Comparison of ENCODE assay signal across 8 cellular contexts in the genomic region with DNA sequence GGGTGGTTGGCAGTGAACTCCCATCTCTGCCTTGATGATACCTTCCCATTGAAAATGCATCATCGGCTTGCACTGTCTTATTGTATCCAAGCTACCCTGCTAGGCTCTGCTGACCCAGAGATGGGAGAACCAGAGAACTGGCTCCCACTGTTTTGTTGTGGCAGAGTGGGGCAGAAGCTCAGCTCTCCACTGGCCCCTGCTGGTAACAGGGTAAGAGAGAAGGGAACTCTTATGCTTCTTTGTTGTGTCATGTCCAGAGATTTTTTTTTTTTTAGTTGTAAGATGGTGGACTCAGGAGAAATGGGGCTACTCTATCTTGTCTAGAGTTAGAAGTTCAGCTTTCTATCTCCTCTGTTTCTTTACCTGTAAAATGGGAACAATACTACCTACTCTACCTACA.
A peak's percentile ranks its signal among the peaks of the same experiment; 100 is the strongest.
DNase-seq lines count a peak whose midpoint lies in the region; ATAC-seq and TF ChIP-seq lines count a peak whose summit lies in the region.

No MANE protein-coding gene starts in this region.

- no peak overlapping the region for H3K27ac ChIP-seq in IMR-90 (ENCODE audit: insufficient read depth, low read length)

- no CpG with 5 or more reads among the region's 1 CpG for WGBS in IMR-90 (ENCODE audit: extremely low coverage in 2 of 2, insufficient read length in 1 of 2), 2 experiments

- H3K23ac ChIP-seq in IMR-90 (ENCODE audit: low read depth, low read length) = no peak overlapping the region

- ATAC-seq in IMR-90 (ENCODE audit: low read depth) (peak; percentile 89), HG03039 (IDR thresholded peaks at IDR 0.05; ENCODE audit: unreplicated experiment) (no peak), HG02938 (IDR thresholded peaks at IDR 0.05; ENCODE audit: unreplicated experiment) (no peak), HG03280 (IDR thresholded peaks at IDR 0.05; ENCODE audit: unreplicated experiment) (no peak)

- CTCF ChIA-PET in IMR-90 (lab: Yijun Ruan, JAX) = no interaction called here

- H4K8ac ChIP-seq in IMR-90 (ENCODE audit: low read depth in 2 of 2, low read length in 2 of 2) = no peak overlapping the region

- H2BK5ac ChIP-seq in IMR-90 (ENCODE audit: low read depth, low read length, poor library complexity, severe bottlenecking) = no peak overlapping the region

- H3K4me3 ChIP-seq in IMR-90 (ENCODE audit: insufficient read depth, low read depth, low read length) (no peak overlapping the region), MG63 (no peak overlapping the region)

- no peak overlapping the region for H3K4ac ChIP-seq in IMR-90 (ENCODE audit: low read depth, low read length)

- DNase-seq in DMS53 (lab: John Stamatoyannopoulos, UW) = peak; percentile 47
- peak; percentile 62 for DNase-seq in IMR-90
- peak; percentile 73 for DNase-seq in amniotic epithelial cell (ENCODE audit: low read depth)
- peak; percentile 57 to 62 for DNase-seq in lung microvascular endothelial cell (ENCODE audit: low read depth in 2 of 2)
- no peak for DNase-seq in MG63

- no peak for TF ChIP-seq POLR2A in IMR-90 (IDR thresholded peaks at IDR 0.05; ENCODE audit: low read depth, low read length)

- no peak overlapping the region for H3K4me2 ChIP-seq in IMR-90 (ENCODE audit: low read depth, low read length)

- H2BK120ac ChIP-seq in IMR-90 (ENCODE audit: low read depth, low read length) = no peak overlapping the region

- H4K20me1 ChIP-seq in IMR-90 (ENCODE audit: insufficient read depth, low read length) = no peaks in the 10 kb centered on the region

- no peaks in the 10 kb centered on the region for H3K9me1 ChIP-seq in IMR-90 (ENCODE audit: insufficient read depth, low read length)

- H2BK20ac ChIP-seq in IMR-90 (ENCODE audit: low read depth, low read length) = no peak overlapping the region

- H3K18ac ChIP-seq in IMR-90 (ENCODE audit: low read depth, low read length) = no peak overlapping the region

- dilution Hi-C loops in IMR-90 (cut with HindIII; ENCODE audit: low sequenced_read_pairs, unreplicated experiment) = no loop called here

- H3K9me3 ChIP-seq in IMR-90 (ENCODE audit: control insufficient read depth, insufficient read depth, low read length) = no peaks in the 10 kb centered on the region
- H3K9me3 ChIP-seq in MG63 = no peaks in the 10 kb centered on the region

- H3K36me3 ChIP-seq in IMR-90 (ENCODE audit: control insufficient read depth, insufficient read depth, low read length) = no peaks in the 10 kb centered on the region
- H3K36me3 ChIP-seq in MG63 = no peaks in the 10 kb centered on the region

- H4K91ac ChIP-seq in IMR-90 (ENCODE audit: insufficient read depth, low read depth, low read length) = no peak overlapping the region

- H3K27me3 ChIP-seq in IMR-90 (ENCODE audit: control insufficient read depth, insufficient read depth, low read length) = no peaks in the 10 kb centered on the region
- no peaks in the 10 kb centered on the region for H3K27me3 ChIP-seq in MG63

- no TSS peak for BruUV-seq in IMR-90 (replicated peaks; lab: Mats Ljungman, UMichigan)

- H2AK5ac ChIP-seq in IMR-90 (ENCODE audit: low read depth, low read length) = no peak overlapping the region

- H3K56ac ChIP-seq in IMR-90 (ENCODE audit: extremely low read depth, insufficient read depth, low read length) = no peak overlapping the region

- in situ Hi-C loops in IMR-90 (cut with MboI; ENCODE audit: low sequenced_read_pairs) = no loop called here

- intact Hi-C loops in IMR-90 (cut with micrococcal nuclease) = no loop called here

- H3K9ac ChIP-seq in IMR-90 (ENCODE audit: low read depth, low read length) = no peak overlapping the region

- H3K4me1 ChIP-seq in IMR-90 (ENCODE audit: control insufficient read depth, insufficient read depth, low read length) = no peaks in the 10 kb centered on the region

- TF ChIP-seq RAD21 in IMR-90 (IDR thresholded peaks at IDR 0.05; ENCODE audit: low read length) = peak; percentile 23; the same call in 1 of the 2 replicates

- no peak overlapping the region for H2BK15ac ChIP-seq in IMR-90 (ENCODE audit: low read depth, low read length)

- H3K79me1 ChIP-seq in IMR-90 (ENCODE audit: low read depth in 1 of 2, low read length in 2 of 2) = no peaks in the 10 kb centered on the region

- H3K14ac ChIP-seq in IMR-90 (replicated peaks; ENCODE audit: low read depth, low read length) = no peak overlapping the region

- H2AFZ ChIP-seq in IMR-90 (replicated peaks; ENCODE audit: low read length, poor library complexity) = no peak overlapping the region

- H4K5ac ChIP-seq in IMR-90 (ENCODE audit: low read depth, low read length) = no peak overlapping the region

- POLR2A ChIA-PET in IMR-90 (lab: Charles Lee; ENCODE audit: unreplicated experiment) = no interaction called here

- peak; percentile 38 for TF ChIP-seq CTCF in IMR-90 (conservative IDR thresholded peaks at IDR 0.05; ENCODE audit: low read depth, low read length)

- H2AK9ac ChIP-seq in IMR-90 (replicated peaks; ENCODE audit: low read depth, low read length, poor library complexity) = no peak overlapping the region

TF ChIP-seq in IMR-90, 13 proteins besides CTCF, POLR2A, EP300 and RAD21:
- TF ChIP-seq CHD1 (IDR thresholded peaks at IDR 0.05; ENCODE audit: low read depth, low read length) (no peak), BHLHE40 (IDR thresholded peaks at IDR 0.05; ENCODE audit: low read depth, low read length) (no peak), MXI1 (IDR thresholded peaks at IDR 0.05; ENCODE audit: borderline replicate concordance, low read depth, low read length) (no peak), MAZ (IDR thresholded peaks at IDR 0.05; ENCODE audit: borderline replicate concordance, low read depth, low read length) (no peak), FOS (IDR thresholded peaks at IDR 0.05; ENCODE audit: low read depth, low read length) (no peak), SMC3 (IDR thresholded peaks at IDR 0.05; ENCODE audit: low read depth, low read length) (no peak; the same call in 1 of the 2 replicates), NFE2L2 (IDR thresholded peaks at IDR 0.05; ENCODE audit: low read depth, low read length) (no peak), RCOR1 (IDR thresholded peaks at IDR 0.05; ENCODE audit: insufficient replicate concordance, low read length) (no peak)
- TF ChIP-seq, protein P1, sequence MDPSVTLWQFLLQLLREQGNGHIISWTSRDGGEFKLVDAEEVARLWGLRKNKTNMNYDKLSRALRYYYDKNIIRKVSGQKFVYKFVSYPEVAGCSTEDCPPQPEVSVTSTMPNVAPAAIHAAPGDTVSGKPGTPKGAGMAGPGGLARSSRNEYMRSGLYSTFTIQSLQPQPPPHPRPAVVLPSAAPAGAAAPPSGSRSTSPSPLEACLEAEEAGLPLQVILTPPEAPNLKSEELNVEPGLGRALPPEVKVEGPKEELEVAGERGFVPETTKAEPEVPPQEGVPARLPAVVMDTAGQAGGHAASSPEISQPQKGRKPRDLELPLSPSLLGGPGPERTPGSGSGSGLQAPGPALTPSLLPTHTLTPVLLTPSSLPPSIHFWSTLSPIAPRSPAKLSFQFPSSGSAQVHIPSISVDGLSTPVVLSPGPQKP (IDR thresholded peaks at IDR 0.05; ENCODE audit: borderline replicate concordance, low read depth, low read length) = no peak
- TF ChIP-seq, protein P2, sequence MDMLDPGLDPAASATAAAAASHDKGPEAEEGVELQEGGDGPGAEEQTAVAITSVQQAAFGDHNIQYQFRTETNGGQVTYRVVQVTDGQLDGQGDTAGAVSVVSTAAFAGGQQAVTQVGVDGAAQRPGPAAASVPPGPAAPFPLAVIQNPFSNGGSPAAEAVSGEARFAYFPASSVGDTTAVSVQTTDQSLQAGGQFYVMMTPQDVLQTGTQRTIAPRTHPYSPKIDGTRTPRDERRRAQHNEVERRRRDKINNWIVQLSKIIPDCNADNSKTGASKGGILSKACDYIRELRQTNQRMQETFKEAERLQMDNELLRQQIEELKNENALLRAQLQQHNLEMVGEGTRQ (IDR thresholded peaks at IDR 0.05; ENCODE audit: low read depth, low read length) = no peak
TF ChIP-seq in IMR-90: peak in this region for 0.
